In the genomic region with DNA sequence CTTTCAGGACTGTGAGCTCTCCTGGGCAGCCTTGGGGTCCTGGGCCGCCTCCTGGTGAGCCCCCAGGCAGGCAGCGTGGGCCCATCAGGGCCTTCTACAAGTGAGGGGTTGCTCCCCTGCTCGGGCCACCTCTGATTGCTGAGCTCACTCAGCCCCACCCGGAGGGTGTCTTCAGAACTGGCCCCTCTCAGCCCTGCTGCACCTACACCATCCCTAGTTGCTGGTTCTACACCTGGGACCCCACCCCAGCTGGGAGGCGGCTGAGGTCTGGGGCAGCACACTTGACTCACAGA, we compare ENCODE assay signal across 2 cellular contexts.
TF ChIP-seq lines count a peak whose summit lies in the region.

No MANE protein-coding gene starts in this region.

TF ChIP-seq in HEK293, 187 proteins besides CTCF, POLR2A, EP300 and RAD21:
- TF ChIP-seq GLIS1 (tag by site-specific recombination; IDR thresholded peaks at IDR 0.05) (peak; percentile 88), ZIC2 (tag by site-specific recombination; IDR thresholded peaks at IDR 0.05) (0 out of 2 replicates have a peak, but pooled peaks have one; percentile 9), GLIS2 (tag by site-specific recombination; IDR thresholded peaks at IDR 0.05) (0 out of 2 replicates have a peak, but pooled peaks have one; percentile 9), SALL2 (tag by site-specific recombination; IDR thresholded peaks at IDR 0.05; ENCODE audit: borderline replicate concordance) (no peak)

TF ChIP-seq in H1, 55 proteins besides CTCF, POLR2A, EP300 and RAD21:
- TF ChIP-seq TBP (IDR thresholded peaks at IDR 0.05; ENCODE audit: low read depth, low read length) (no peak), SAP30 (IDR thresholded peaks at IDR 0.05; ENCODE audit: insufficient read depth, insufficient replicate concordance, low read length) (no peak), SUZ12 (IDR thresholded peaks at IDR 0.05; ENCODE audit: low read length) (no peak), FOSL1 (IDR thresholded peaks at IDR 0.05; ENCODE audit: insufficient read depth, low read depth, low read length) (no peak), KDM1A (IDR thresholded peaks at IDR 0.05; ENCODE audit: borderline replicate concordance, low read length) (no peak), POLR2AphosphoS5 (IDR thresholded peaks at IDR 0.05; ENCODE audit: low read depth, low read length) (no peak), HDAC2 (IDR thresholded peaks at IDR 0.05; ENCODE audit: borderline replicate concordance in 1 of 2, low read depth in 2 of 2, low read length in 2 of 2) (no peak), PHF8 (conservative IDR thresholded peaks at IDR 0.05; ENCODE audit: low read depth, low read length) (no peak), RFX5 (IDR thresholded peaks at IDR 0.05; ENCODE audit: borderline replicate concordance, low read depth, low read length) (no peak)
